8 cellular contexts compared by ENCODE assay signal in genomic region chr6:33247977-33248642, GRCh38. TPM values are rescaled to one million over a fixed set of nuclear protein-coding genes. Genes with fewer than 3 reads are reported as not detected.
DNase-seq lines count a peak whose midpoint lies in the region; ATAC-seq and TF ChIP-seq lines count a peak whose summit lies in the region.

No MANE protein-coding gene starts in this region.

- in situ Hi-C loops in GM13977 (cut with MboI; ENCODE audit: low pct_unique_long_range_greater_than_20kb, low sequenced_read_pairs, unreplicated experiment): loop anchor here (10.0 kb wide), 1 partner anchor 243 kb away; the partner anchor contains the start of gene HLA-DOA

- peak; percentile 34 for ATAC-seq in HG03520 (IDR thresholded peaks at IDR 0.05; ENCODE audit: unreplicated experiment)
- ATAC-seq in left colon: peak; percentile 67
- ATAC-seq in GM19467 (IDR thresholded peaks at IDR 0.05; ENCODE audit: unreplicated experiment): no peak

- DNase-seq in GM13977 (ENCODE audit: low spot score) (peak; percentile 77), NCI-H69 (lab: John Stamatoyannopoulos, UW) (peak; percentile 90), coronary artery (ENCODE audit: low spot score) (peak; percentile 90), left colon (peak; percentile 82 to 94)
- DNase-seq in activated CD4-positive, alpha-beta T cell treated with anti-CD3 and anti-CD28 coated beads, Interleukin-2, amount 10 ng/mL, durations not matched to agents 7 days and 5 days: peak; percentile 94
- DNase-seq in stimulated activated CD4-positive, alpha-beta T cell treated with anti-CD3 and anti-CD28 coated beads, Interleukin-1b, Interleukin-23, amount 100 ng/mL, for 24 hours (ENCODE audit: low read depth in 4 of 4, low spot score in 1 of 4): peak; percentile 79 to 91 (median 86)

- peak overlapping the region; percentile 92 to 95 for H3K27ac ChIP-seq in coronary artery

- H3K36me3 Mint-ChIP-seq in activated CD4-positive, alpha-beta T cell treated with anti-CD3 and anti-CD28 coated beads, Interleukin-2, amount 10 ng/mL, durations not matched to agents 7 days and 5 days (ENCODE audit: low read depth): peaks cover 26% of the 10 kb centered on the region

- H3K4me3 ChIP-seq in coronary artery: peak overlapping the region; percentile 76

- POLR2A ChIA-PET in activated CD4-positive, alpha-beta T cell treated with anti-CD3 and anti-CD28 coated beads, Interleukin-2, amount 10 ng/mL, durations not matched to agents 7 days and 5 days (lab: Charles Lee): interaction anchor here (0.9 to 2.2 kb wide), 4 partner anchors 24 to 275 kb away, joined by 3 to 7 read pairs (median 4); partner anchors contain the start of genes B3GALT4, RING1, RPS18 and VPS52

- peak overlapping the region; percentile 86 for H3K4me3 Mint-ChIP-seq in activated CD4-positive, alpha-beta T cell treated with anti-CD3 and anti-CD28 coated beads, Interleukin-2, amount 10 ng/mL, durations not matched to agents 7 days and 5 days

- no peaks in the 10 kb centered on the region for H3K9me3 Mint-ChIP-seq in activated CD4-positive, alpha-beta T cell treated with anti-CD3 and anti-CD28 coated beads, Interleukin-2, amount 10 ng/mL, durations not matched to agents 7 days and 5 days

- H3K27me3 Mint-ChIP-seq in activated CD4-positive, alpha-beta T cell treated with anti-CD3 and anti-CD28 coated beads, Interleukin-2, amount 10 ng/mL, durations not matched to agents 7 days and 5 days: peaks cover 8% of the 10 kb centered on the region

- TF ChIP-seq CTCF in GM13977 (IDR thresholded peaks at IDR 0.05; ENCODE audit: extremely low read depth, insufficient read depth, missing control alignments) (peak; percentile 93), coronary artery (IDR thresholded peaks at IDR 0.05) (peak; percentile 99)

- CTCF ChIA-PET in activated CD4-positive, alpha-beta T cell treated with anti-CD3 and anti-CD28 coated beads, Interleukin-2, amount 10 ng/mL, durations not matched to agents 7 days and 5 days (lab: Charles Lee): interaction anchor here (0.6 to 4.3 kb wide), 50 partner anchors 9 to 394 kb away, joined by 3 to 30 read pairs (median 5); partner anchors contain the start of genes B3GALT4, COL11A2, HLA-DPA1 and PFDN6

- H3K4me1 Mint-ChIP-seq in activated CD4-positive, alpha-beta T cell treated with anti-CD3 and anti-CD28 coated beads, Interleukin-2, amount 10 ng/mL, durations not matched to agents 7 days and 5 days: peaks cover 40% of the 10 kb centered on the region

- intact Hi-C loops in left colon (cut with DNase I, micrococcal nuclease): loop anchor here in 1 of 2 donors (5.0 kb wide), 3 partner anchors 86 to 236 kb away; no protein-coding TSS in a partner anchor

- peak overlapping the region; percentile 97 for H3K27ac Mint-ChIP-seq in activated CD4-positive, alpha-beta T cell treated with anti-CD3 and anti-CD28 coated beads, Interleukin-2, amount 10 ng/mL, durations not matched to agents 7 days and 5 days

RNA-seq across cellular contexts. Expression of gene VPS52, which starts 23.6 kb away (rescaled TPM):
- total RNA-seq in activated CD4-positive, alpha-beta T cell treated with anti-CD3 and anti-CD28 coated beads, Interleukin-2, amount 10 ng/mL, durations not matched to agents 7 days and 5 days: 10 to 100 TPM; 79.1 to 84.0 TPM
- total RNA-seq in left colon: 10 to 100 TPM; 60.2 to 68.4 TPM

RNA-seq across cellular contexts. Expression of gene RPS18, which starts 23.8 kb away (rescaled TPM):
- 1,000 to 10,000 TPM; 2,438 to 3,135 TPM for total RNA-seq in activated CD4-positive, alpha-beta T cell treated with anti-CD3 and anti-CD28 coated beads, Interleukin-2, amount 10 ng/mL, durations not matched to agents 7 days and 5 days
- total RNA-seq in left colon: 1,000 to 10,000 TPM; 1,882 to 2,045 TPM

RNA-seq across cellular contexts. Expression of gene B3GALT4, which starts 28.8 kb away (rescaled TPM):
- total RNA-seq in activated CD4-positive, alpha-beta T cell treated with anti-CD3 and anti-CD28 coated beads, Interleukin-2, amount 10 ng/mL, durations not matched to agents 7 days and 5 days: 10 to 100 TPM; 18.3 to 21.5 TPM
- total RNA-seq in left colon: 10 to 100 TPM; 34.8 to 40.3 TPM

RNA-seq across cellular contexts. Expression of gene RING1, which starts 39.8 kb away (rescaled TPM):
- total RNA-seq in activated CD4-positive, alpha-beta T cell treated with anti-CD3 and anti-CD28 coated beads, Interleukin-2, amount 10 ng/mL, durations not matched to agents 7 days and 5 days: 10 to 100 TPM; 38.1 to 44.0 TPM
- total RNA-seq in left colon: 10 to 100 TPM; 27.4 to 29.7 TPM

RNA-seq across cellular contexts. Expression of gene WDR46, which starts 40.9 kb away (rescaled TPM):
- total RNA-seq in activated CD4-positive, alpha-beta T cell treated with anti-CD3 and anti-CD28 coated beads, Interleukin-2, amount 10 ng/mL, durations not matched to agents 7 days and 5 days: 10 to 100 TPM; 53.4 to 54.8 TPM
- total RNA-seq in left colon: 10 to 100 TPM; 27.7 to 29.3 TPM
